ENCODE assay signal across 1 cellular context in genomic region chr3:114152519-114153151, GRCh38.
TF ChIP-seq lines count a peak whose summit lies in the region.

No MANE protein-coding gene starts in this region.

TF ChIP-seq in HepG2, 621 proteins besides CTCF, POLR2A, EP300 and RAD21 (continued from another document and continues in another):
- TF ChIP-seq JARID2 (CRISPR knock-in tag; IDR thresholded peaks at IDR 0.05; ENCODE audit: insufficient replicate concordance) (no peak), ZFX (CRISPR knock-in tag; IDR thresholded peaks at IDR 0.05; ENCODE audit: low read depth) (peak; percentile 63), SETDB1 (CRISPR knock-in tag; IDR thresholded peaks at IDR 0.05; ENCODE audit: borderline replicate concordance) (no peak), FOXO4 (CRISPR knock-in tag; conservative IDR thresholded peaks at IDR 0.05) (no peak), PHF8 (CRISPR knock-in tag; IDR thresholded peaks at IDR 0.05) (peak; percentile 41), ARNT (IDR thresholded peaks at IDR 0.05) (no peak), ZNF276 (CRISPR knock-in tag; IDR thresholded peaks at IDR 0.05; ENCODE audit: low read depth) (no peak), SATB2 (CRISPR knock-in tag; IDR thresholded peaks at IDR 0.05) (no peak), ZNF740 (CRISPR knock-in tag; IDR thresholded peaks at IDR 0.05) (no peak), HNRNPLL (IDR thresholded peaks at IDR 0.05; ENCODE audit: low read depth, low read length, poor library complexity, severe bottlenecking) (peak; percentile 70), ATAD3A (CRISPR knock-in tag; IDR thresholded peaks at IDR 0.05) (no peak), ZNF616 (CRISPR knock-in tag; IDR thresholded peaks at IDR 0.05; ENCODE audit: low read depth) (no peak), SALL2 (CRISPR knock-in tag; IDR thresholded peaks at IDR 0.05) (no peak), RFXANK (CRISPR knock-in tag; IDR thresholded peaks at IDR 0.05) (no peak), ARID3A (IDR thresholded peaks at IDR 0.05; ENCODE audit: low read depth, low read length) (no peak), ZMAT3 (CRISPR knock-in tag; conservative IDR thresholded peaks at IDR 0.05) (no peak), ZNF280D (CRISPR knock-in tag; IDR thresholded peaks at IDR 0.05) (no peak), ZNF263 (CRISPR knock-in tag; IDR thresholded peaks at IDR 0.05) (no peak), KDM6A (CRISPR knock-in tag; IDR thresholded peaks at IDR 0.05; ENCODE audit: low read depth) (no peak), HMGXB3 (CRISPR knock-in tag; IDR thresholded peaks at IDR 0.05; ENCODE audit: borderline replicate concordance) (no peak), KLF6 (CRISPR knock-in tag; IDR thresholded peaks at IDR 0.05) (no peak), FLYWCH1 (CRISPR knock-in tag; IDR thresholded peaks at IDR 0.05) (no peak), MAFG (CRISPR knock-in tag; IDR thresholded peaks at IDR 0.05) (no peak), MEF2D (CRISPR knock-in tag; IDR thresholded peaks at IDR 0.05) (no peak), FUBP1 (CRISPR knock-in tag; IDR thresholded peaks at IDR 0.05; ENCODE audit: borderline replicate concordance) (no peak), ZNF598 (CRISPR knock-in tag; IDR thresholded peaks at IDR 0.05; ENCODE audit: borderline replicate concordance) (peak; percentile 95; the same call in 1 of the 2 replicates), SMYD3 (CRISPR knock-in tag; IDR thresholded peaks at IDR 0.05) (no peak), TBX2 (CRISPR knock-in tag; IDR thresholded peaks at IDR 0.05; ENCODE audit: borderline replicate concordance) (no peak), ZBTB44 (CRISPR knock-in tag; IDR thresholded peaks at IDR 0.05) (no peak), TCF7 (IDR thresholded peaks at IDR 0.05; ENCODE audit: low read depth) (no peak), ZNF496 (CRISPR knock-in tag; IDR thresholded peaks at IDR 0.05; ENCODE audit: insufficient replicate concordance) (no peak), PLSCR1 (CRISPR knock-in tag; IDR thresholded peaks at IDR 0.05; ENCODE audit: borderline replicate concordance) (no peak), NCOA5 (CRISPR knock-in tag; IDR thresholded peaks at IDR 0.05) (no peak)
